Comparison of ENCODE assay signal across 24 cellular contexts in the genomic region with DNA sequence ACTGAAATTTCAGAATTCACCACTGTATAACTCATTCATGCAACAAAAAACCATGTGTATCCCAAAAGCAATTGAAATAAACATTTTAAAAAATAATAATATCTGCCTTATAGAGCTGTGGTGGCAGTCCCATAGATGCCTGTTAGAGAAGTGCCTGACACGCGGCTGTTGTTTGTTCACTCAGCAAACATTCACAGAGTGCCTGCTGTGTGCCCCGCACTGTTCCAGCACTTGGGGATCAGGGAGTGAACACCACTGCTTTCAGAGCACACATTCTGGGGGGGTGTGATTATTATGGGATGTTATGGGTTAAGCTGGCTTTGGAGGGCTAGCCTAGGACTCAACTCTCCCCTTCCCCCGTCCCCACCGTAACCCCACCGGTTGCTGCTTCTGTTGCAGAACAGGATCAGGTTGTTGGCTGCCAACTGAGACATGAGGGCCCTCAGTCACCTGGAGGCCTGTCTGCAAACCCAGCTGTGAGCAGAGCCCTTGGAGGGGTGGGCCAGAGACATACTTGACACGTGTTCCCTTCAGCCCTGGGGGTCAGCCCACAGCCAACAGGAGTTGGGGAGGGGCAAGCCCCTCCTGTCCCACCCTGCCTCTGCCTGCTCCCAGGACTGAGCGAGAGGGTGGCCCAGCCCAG.
"Had no signal": no experiment of that assay in that cellular context is flagged by ENCODE, and none has a peak within 500 bp of the region (broad histone marks: within the 10 kb centered on the region; RNA-seq: fewer than 3 reads in every experiment).

No MANE protein-coding gene starts in this region.

- FAIRE-seq: frontal cortex, TTC549 had no signal

- H3K4me2 ChIP-seq: smooth muscle cell had no signal

- H3K4me1 ChIP-seq: colonic mucosa had no signal

- H3K4me3 Mint-ChIP-seq: activated naive CD4-positive, alpha-beta T cell treated with anti-CD3 and anti-CD28 coated beads for 36 hours; activated naive CD8-positive, alpha-beta T cell treated with anti-CD3 and anti-CD28 coated beads, Interleukin-2, amount 10 ng/mL, durations not matched to agents 7 days and 5 days; effector memory CD8-positive, alpha-beta T cell; natural killer cell treated with Interleukin-12 subunit alpha and Interleukin-12 subunit beta and Interleukin-15 and Interleukin-18, amount 100 ng/mL, for 72 hours; stimulated activated naive B cell treated with anti-CD40 and anti-IgM and Interleukin-4, amounts not matched to agents 10 μg/mL and 1 μg/mL and 100 μg/mL, for 72 hours had no signal

- H3K9me3 ChIP-seq: breast epithelium, colonic mucosa, esophagus muscularis mucosa, left lung, vagina had no signal

- H3K36me3 ChIP-seq: breast epithelium, colonic mucosa, esophagus muscularis mucosa, left lung, vagina had no signal

- DNase-seq: activated CD4-positive, alpha-beta T cell treated with anti-CD3 and anti-CD28 coated beads for 1 hour; activated naive CD4-positive, alpha-beta T cell treated with anti-CD3 and anti-CD28 coated beads for 36 hours; activated naive CD8-positive, alpha-beta T cell treated with anti-CD3 and anti-CD28 coated beads, Interleukin-2, amount 10 ng/mL, durations not matched to agents 7 days and 5 days; activated T-cell treated with anti-CD3 and anti-CD28 coated beads, Interleukin-2, amount 50 U/mL, for 48 hours; amniotic stem cell; colonic mucosa; dorsolateral prefrontal cortex; effector memory CD8-positive, alpha-beta T cell; glutamatergic neuron; hippocampal formation; kidney glomerular epithelial cell; left lung; midbrain; nucleus accumbens; stimulated activated CD4-positive, alpha-beta T cell treated with anti-CD3 and anti-CD28 coated beads, Interleukin-15, amount 100 ng/mL, for 24 hours; stimulated activated naive B cell treated with anti-CD40 and anti-IgM and Interleukin-4, amounts not matched to agents 10 μg/mL and 1 μg/mL and 100 μg/mL, for 72 hours; trophoblast cell had no signal

- H3K27ac Mint-ChIP-seq: activated naive CD4-positive, alpha-beta T cell treated with anti-CD3 and anti-CD28 coated beads for 36 hours; activated naive CD8-positive, alpha-beta T cell treated with anti-CD3 and anti-CD28 coated beads, Interleukin-2, amount 10 ng/mL, durations not matched to agents 7 days and 5 days; effector memory CD8-positive, alpha-beta T cell; natural killer cell treated with Interleukin-12 subunit alpha and Interleukin-12 subunit beta and Interleukin-15 and Interleukin-18, amount 100 ng/mL, for 72 hours had no signal

- H3K4me3 ChIP-seq: breast epithelium, colonic mucosa, dorsolateral prefrontal cortex, esophagus muscularis mucosa, left lung, smooth muscle cell, vagina had no signal

- H3K9me3 Mint-ChIP-seq: activated naive CD4-positive, alpha-beta T cell treated with anti-CD3 and anti-CD28 coated beads for 36 hours; activated naive CD8-positive, alpha-beta T cell treated with anti-CD3 and anti-CD28 coated beads, Interleukin-2, amount 10 ng/mL, durations not matched to agents 7 days and 5 days; effector memory CD8-positive, alpha-beta T cell; natural killer cell treated with Interleukin-12 subunit alpha and Interleukin-12 subunit beta and Interleukin-15 and Interleukin-18, amount 100 ng/mL, for 72 hours; stimulated activated naive B cell treated with anti-CD40 and anti-IgM and Interleukin-4, amounts not matched to agents 10 μg/mL and 1 μg/mL and 100 μg/mL, for 72 hours had no signal

- H3K36me3 Mint-ChIP-seq: activated naive CD8-positive, alpha-beta T cell treated with anti-CD3 and anti-CD28 coated beads, Interleukin-2, amount 10 ng/mL, durations not matched to agents 7 days and 5 days; natural killer cell treated with Interleukin-12 subunit alpha and Interleukin-12 subunit beta and Interleukin-15 and Interleukin-18, amount 100 ng/mL, for 72 hours; stimulated activated naive B cell treated with anti-CD40 and anti-IgM and Interleukin-4, amounts not matched to agents 10 μg/mL and 1 μg/mL and 100 μg/mL, for 72 hours had no signal

- H3K27me3 ChIP-seq: breast epithelium, colonic mucosa, esophagus muscularis mucosa, left lung, vagina had no signal

- ATAC-seq: effector memory CD8-positive, alpha-beta T cell; left lung; stimulated activated naive B cell treated with anti-CD40 and anti-IgM and Interleukin-4, amounts not matched to agents 10 μg/mL and 1 μg/mL and 100 μg/mL, for 72 hours had no signal

- H3K27ac ChIP-seq: breast epithelium, colonic mucosa, dorsolateral prefrontal cortex, esophagus muscularis mucosa, left lung, vagina had no signal
